10 cellular contexts compared by ENCODE assay signal in the genomic region with DNA sequence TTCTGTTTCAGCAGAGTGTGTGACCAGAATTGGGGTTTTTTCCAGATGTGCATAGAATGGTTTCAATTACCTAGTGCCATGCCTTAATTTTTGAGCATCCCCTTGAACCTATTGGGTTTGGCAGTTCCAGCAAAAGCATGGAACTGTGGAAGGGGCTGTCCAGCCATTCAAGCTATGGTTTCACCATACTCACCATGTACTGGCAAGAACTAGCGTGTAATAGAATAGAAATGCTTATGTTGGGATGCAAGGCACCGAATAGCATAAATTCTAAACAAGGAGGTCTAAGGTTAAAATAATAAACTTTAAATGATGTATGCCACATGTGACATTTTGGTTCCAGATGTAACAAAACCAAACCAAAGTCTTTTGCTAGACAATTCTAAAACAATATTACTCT.
"Had no signal": no experiment of that assay in that cellular context is flagged by ENCODE, and none has a peak within 500 bp of the region (broad histone marks: within the 10 kb centered on the region; RNA-seq: fewer than 3 reads in every experiment).

No MANE protein-coding gene starts in this region.

- H3K4me3 ChIP-seq: GM23338, K562 had no signal

- FAIRE-seq: H1, H54, HTR-8/SVneo, K562 had no signal

- DNase-seq: H9, HCEC 1CT, HFFc6, IMR-90, KG1 had no signal

- H2AFZ ChIP-seq: GM23338 had no signal

- ATAC-seq: GM23338, K562 had no signal

- H3K4me2 ChIP-seq: GM23338 had no signal
